In genomic region chr17:74429604-74430384, GRCh38 we compare ENCODE assay signal across 8 cellular contexts. TPM values are rescaled to one million over a fixed set of nuclear protein-coding genes. Genes with fewer than 3 reads are reported as not detected.
DNase-seq lines count a peak whose midpoint lies in the region; ATAC-seq and TF ChIP-seq lines count a peak whose summit lies in the region.

No MANE protein-coding gene starts in this region.

- H3K4me3 ChIP-seq in dorsolateral prefrontal cortex, result peak overlapping the region in 52 of 59 donors; percentile 5 to 76 (median 60)

- intact Hi-C loops in dorsolateral prefrontal cortex (cut with DNase I), result loop anchor here in 1 of 2 donors (5.0 kb wide), 1 partner anchor 37 kb away; no protein-coding TSS in a partner anchor

- peaks cover 33 to 84% (median 51%) of the 10 kb centered on the region in 3 donors for H3K27me3 Mint-ChIP-seq in naive B cell
- peaks cover 61% of the 10 kb centered on the region for H3K27me3 Mint-ChIP-seq in activated CD4-positive, alpha-beta T cell treated with anti-CD3 and anti-CD28 coated beads, Interleukin-2, amount 10 ng/mL, durations not matched to agents 7 days and 5 days

- ATAC-seq in HG03108 (IDR thresholded peaks at IDR 0.05; ENCODE audit: unreplicated experiment) (peak; percentile 6), naive B cell (ENCODE audit: low read depth in 2 of 2) (peak in 1 of 2 donors; percentile 30)

- peaks cover 10 to 22% (median 20%) of the 10 kb centered on the region in 3 donors for H3K4me1 Mint-ChIP-seq in naive B cell
- H3K4me1 Mint-ChIP-seq in activated CD4-positive, alpha-beta T cell treated with anti-CD3 and anti-CD28 coated beads, Interleukin-2, amount 10 ng/mL, durations not matched to agents 7 days and 5 days, result peaks cover 8% of the 10 kb centered on the region

- in situ Hi-C loops in GM13976 (cut with MboI; ENCODE audit: low sequenced_read_pairs, unreplicated experiment), result no loop called here

- H3K27me3 ChIP-seq in dorsolateral prefrontal cortex, result peaks cover 0 to 49% (median 20%) of the 10 kb centered on the region in 45 donors

- H3K36me3 Mint-ChIP-seq in naive B cell, result peaks cover 0 to 7% of the 10 kb centered on the region in 2 donors
- H3K36me3 Mint-ChIP-seq in activated CD4-positive, alpha-beta T cell treated with anti-CD3 and anti-CD28 coated beads, Interleukin-2, amount 10 ng/mL, durations not matched to agents 7 days and 5 days (ENCODE audit: low read depth), result no peaks in the 10 kb centered on the region

- H3K9me3 Mint-ChIP-seq in naive B cell, result peaks cover 0 to 1% (median 0%) of the 10 kb centered on the region in 7 donors
- no peaks in the 10 kb centered on the region for H3K9me3 Mint-ChIP-seq in activated CD4-positive, alpha-beta T cell treated with anti-CD3 and anti-CD28 coated beads, Interleukin-2, amount 10 ng/mL, durations not matched to agents 7 days and 5 days

- POLR2A ChIA-PET in activated CD4-positive, alpha-beta T cell treated with anti-CD3 and anti-CD28 coated beads, Interleukin-2, amount 10 ng/mL, durations not matched to agents 7 days and 5 days (lab: Charles Lee), result no interaction called here

- peak overlapping the region in 51 of 59 donors; percentile 6 to 96 (median 76) for H3K27ac ChIP-seq in dorsolateral prefrontal cortex

- H3K4me3 Mint-ChIP-seq in naive B cell, result peak overlapping the region in 6 of 8 donors; percentile 64 to 86 (median 78)
- H3K4me3 Mint-ChIP-seq in activated CD4-positive, alpha-beta T cell treated with anti-CD3 and anti-CD28 coated beads, Interleukin-2, amount 10 ng/mL, durations not matched to agents 7 days and 5 days, result no peak overlapping the region

- TF ChIP-seq CTCF in dorsolateral prefrontal cortex (IDR thresholded peaks at IDR 0.05 in 54 of 56, conservative IDR thresholded peaks at IDR 0.05 in 2 of 56; ENCODE audit: low read depth in 1 of 56, partially characterized antibody in 56 of 56), result no peak
- no peak for TF ChIP-seq CTCF in GM13976 (IDR thresholded peaks at IDR 0.05; ENCODE audit: borderline replicate concordance, control extremely low read depth, extremely low read depth, insufficient read depth, missing control alignments)

- CTCF ChIA-PET in activated CD4-positive, alpha-beta T cell treated with anti-CD3 and anti-CD28 coated beads, Interleukin-2, amount 10 ng/mL, durations not matched to agents 7 days and 5 days (lab: Charles Lee), result interaction anchor here (1.2 to 1.5 kb wide), 2 partner anchors 51 to 140 kb away, joined by 3 read pairs; no protein-coding TSS in a partner anchor

- peak; percentile 40 for DNase-seq in COLO668 (lab: John Stamatoyannopoulos, UW; ENCODE audit: unreplicated experiment)
- peak in 1 of 10 donors; percentile 61 for DNase-seq in dorsolateral prefrontal cortex
- DNase-seq in naive B cell, result no peak
- no peak for DNase-seq in stimulated activated CD4-positive, alpha-beta T cell treated with anti-CD3 and anti-CD28 coated beads, Interleukin-2, amount 100 ng/mL, for 48 hours
- DNase-seq in activated CD4-positive, alpha-beta T cell treated with anti-CD3 and anti-CD28 coated beads, Interleukin-2, amount 10 ng/mL, durations not matched to agents 7 days and 5 days, result no peak
- no peak for DNase-seq in GM13976 (ENCODE audit: low spot score)
- no peak for DNase-seq in T-helper 2 cell

- H3K27ac Mint-ChIP-seq in naive B cell, result peak overlapping the region in 3 of 6 donors; percentile 27 to 47 (median 33)
- no peak overlapping the region for H3K27ac Mint-ChIP-seq in activated CD4-positive, alpha-beta T cell treated with anti-CD3 and anti-CD28 coated beads, Interleukin-2, amount 10 ng/mL, durations not matched to agents 7 days and 5 days

RNA-seq across cellular contexts. Expression of gene GPRC5C, which starts 2.1 kb away (rescaled TPM):
- total RNA-seq in dorsolateral prefrontal cortex, result 10 to 100 TPM in 111 of 120 experiments, 1 to 10 TPM in 9; 5.4 to 38.5 (median 15.7) TPM
- polyA plus RNA-seq in naive B cell (ENCODE audit: low read depth in 6 of 6), result under 1 TPM in 2 of 6 donors, not detected in 4; 0.20 to 0.48 TPM
- not detected for total RNA-seq in activated CD4-positive, alpha-beta T cell treated with anti-CD3 and anti-CD28 coated beads, Interleukin-2, amount 10 ng/mL, durations not matched to agents 7 days and 5 days

RNA-seq across cellular contexts. Expression of gene CD300A, which starts 36.6 kb away (rescaled TPM):
- total RNA-seq in dorsolateral prefrontal cortex, result 10 to 100 TPM in 17 of 120 experiments, 1 to 10 TPM in 103; 1.1 to 21.1 (median 5.5) TPM
- polyA plus RNA-seq in naive B cell (ENCODE audit: low read depth in 6 of 6), result 1 to 10 TPM in 5 of 6 donors, not detected in 1; 1.2 to 2.3 (median 1.6) TPM
- total RNA-seq in activated CD4-positive, alpha-beta T cell treated with anti-CD3 and anti-CD28 coated beads, Interleukin-2, amount 10 ng/mL, durations not matched to agents 7 days and 5 days, result 1 to 10 TPM; 6.7 to 6.8 TPM

Comparison
In these comparisons a context has a peak if more than half of its experiments do, and no peak if none do; other contexts are left out.
1. RNA of gene GPRC5C, which starts 2.1 kb away (total RNA-seq): 5.4 to 38.5 TPM in dorsolateral prefrontal cortex; not detected in activated CD4-positive, alpha-beta T cell treated with anti-CD3 and anti-CD28 coated beads, Interleukin-2, amount 10 ng/mL, durations not matched to agents 7 days and 5 days; every median in the first group is over 4 times any median in the second.